8 cellular contexts compared by ENCODE assay signal in the genomic region with DNA sequence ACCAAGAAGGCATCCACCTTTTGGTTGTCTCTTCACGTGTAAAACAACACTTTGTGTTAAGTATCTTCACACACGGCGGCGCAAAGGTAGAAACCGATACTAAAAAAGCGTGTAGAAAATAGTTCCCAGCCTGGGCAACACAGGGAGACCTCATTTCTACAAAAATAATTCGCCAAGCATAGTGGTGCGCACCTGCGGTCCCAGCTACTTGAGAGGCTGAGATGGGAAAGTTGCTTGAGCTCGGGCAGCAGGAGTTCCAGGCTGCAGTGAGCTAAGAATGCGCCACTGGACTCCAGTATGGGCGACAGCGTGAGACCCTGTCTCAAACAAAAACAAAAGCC. TPM values are rescaled to one million over a fixed set of nuclear protein-coding genes. Genes with fewer than 3 reads are reported as not detected.
DNase-seq lines count a peak whose midpoint lies in the region; ATAC-seq and TF ChIP-seq lines count a peak whose summit lies in the region.

No MANE protein-coding gene starts in this region.

- H3K27me3 ChIP-seq in CD8-positive, alpha-beta memory T cell (ENCODE audit: insufficient read depth, low read length, poor library complexity, severe bottlenecking): no peaks in the 10 kb centered on the region
- no peaks in the 10 kb centered on the region for H3K27me3 ChIP-seq in MG63

- peaks cover 37 to 47% (median 46%) of the 10 kb centered on the region in 3 donors for H3K4me1 Mint-ChIP-seq in CD8-positive, alpha-beta memory T cell
- H3K4me1 Mint-ChIP-seq in endothelial cell (ENCODE audit: unreplicated experiment) (peaks cover 23% of the 10 kb centered on the region), osteocyte (ENCODE audit: unreplicated experiment) (peaks cover 22% of the 10 kb centered on the region)

- no peaks in the 10 kb centered on the region for H3K9me3 ChIP-seq in CD8-positive, alpha-beta memory T cell (ENCODE audit: low read length)
- H3K9me3 ChIP-seq in MG63: no peaks in the 10 kb centered on the region

- H3K27me3 Mint-ChIP-seq in CD8-positive, alpha-beta memory T cell: peaks cover 0 to 5% of the 10 kb centered on the region in 2 donors
- H3K27me3 Mint-ChIP-seq in endothelial cell (ENCODE audit: unreplicated experiment): peaks cover 4% of the 10 kb centered on the region
- no peaks in the 10 kb centered on the region for H3K27me3 Mint-ChIP-seq in osteocyte (ENCODE audit: unreplicated experiment)

- no peak for TF ChIP-seq CTCF in endothelial cell (IDR thresholded peaks at IDR 0.05; ENCODE audit: unreplicated experiment)
- no peak for TF ChIP-seq CTCF in osteocyte (IDR thresholded peaks at IDR 0.05)

- peak overlapping the region; percentile 93 to 100 (median 99) for H3K27ac Mint-ChIP-seq in CD8-positive, alpha-beta memory T cell
- H3K27ac Mint-ChIP-seq in endothelial cell (ENCODE audit: unreplicated experiment): peak overlapping the region; percentile 71
- H3K27ac Mint-ChIP-seq in osteocyte (ENCODE audit: unreplicated experiment): peak overlapping the region; percentile 97

- peaks cover 38% of the 10 kb centered on the region for H3K4me1 ChIP-seq in CD8-positive, alpha-beta memory T cell (ENCODE audit: insufficient read depth, low read length)

- peaks cover 0 to 2% (median 0%) of the 10 kb centered on the region in 5 donors for H3K9me3 Mint-ChIP-seq in CD8-positive, alpha-beta memory T cell
- H3K9me3 Mint-ChIP-seq in endothelial cell (ENCODE audit: unreplicated experiment) (no peaks in the 10 kb centered on the region), osteocyte (ENCODE audit: unreplicated experiment) (no peaks in the 10 kb centered on the region)

- peak; percentile 15 for ATAC-seq in GM21786 (IDR thresholded peaks at IDR 0.05; ENCODE audit: unreplicated experiment)

- POLR2A ChIA-PET in CD8-positive, alpha-beta memory T cell (lab: Charles Lee): interaction anchor here (0.6 to 4.7 kb wide), 10 partner anchors 28 to 1227 kb away, joined by 3 to 171 read pairs (median 4); a partner anchor contains a TSS

- DNase-seq in CD8-positive, alpha-beta memory T cell: no peak
- DNase-seq in MG63 (no peak), endothelial cell (ENCODE audit: low spot score) (no peak), osteocyte (ENCODE audit: extremely low spot score, unreplicated experiment) (no peak), DMS 273 treated with DMSO at 0.1 percent for 48 hours (lab: John Stamatoyannopoulos, UW) (no peak), NCI-H82 treated with DMSO at 0.1 percent for 48 hours (lab: John Stamatoyannopoulos, UW; ENCODE audit: unreplicated experiment) (no peak), NCI-H2196 treated with DMSO at 0.1 percent for 48 hours (lab: John Stamatoyannopoulos, UW; ENCODE audit: unreplicated experiment) (no peak)

- CTCF ChIA-PET in CD8-positive, alpha-beta memory T cell (lab: Charles Lee): interaction anchor here (0.7 to 4.8 kb wide), 10 partner anchors 10 to 266 kb away, joined by 3 to 36 read pairs (median 7); a partner anchor contains a TSS

- H3K27ac ChIP-seq in CD8-positive, alpha-beta memory T cell (ENCODE audit: low read depth, low read length): peak overlapping the region; percentile 99

- H3K36me3 ChIP-seq in CD8-positive, alpha-beta memory T cell (ENCODE audit: insufficient read depth, low read length): no peaks in the 10 kb centered on the region
- H3K36me3 ChIP-seq in MG63: peaks cover 2% of the 10 kb centered on the region

- peak overlapping the region; percentile 91 to 99 (median 97) for H3K4me3 Mint-ChIP-seq in CD8-positive, alpha-beta memory T cell
- H3K4me3 Mint-ChIP-seq in endothelial cell (ENCODE audit: unreplicated experiment) (peak overlapping the region; percentile 96), osteocyte (ENCODE audit: unreplicated experiment) (peak overlapping the region; percentile 88)

- peaks cover 0 to 36% (median 5%) of the 10 kb centered on the region in 3 donors for H3K36me3 Mint-ChIP-seq in CD8-positive, alpha-beta memory T cell
- H3K36me3 Mint-ChIP-seq in endothelial cell (ENCODE audit: low read depth, unreplicated experiment) (no peaks in the 10 kb centered on the region), osteocyte (ENCODE audit: unreplicated experiment) (no peaks in the 10 kb centered on the region)

- H3K4me3 ChIP-seq in CD8-positive, alpha-beta memory T cell (ENCODE audit: low read length): peak overlapping the region; percentile 97
- peak overlapping the region; percentile 89 for H3K4me3 ChIP-seq in MG63

RNA-seq across cellular contexts. Expression of a gene that starts 0.6 kb away (rescaled TPM):
- total RNA-seq in CD8-positive, alpha-beta memory T cell: 10 to 100 TPM; 48.0 to 48.8 TPM
- polyA plus RNA-seq in CD8-positive, alpha-beta memory T cell: 60.3 TPM
- total RNA-seq in MG63 (2014; rRNA removed; shearing (Covaris generic); ENCODE audit: low replicate concordance): 33.2 and 89.9 TPM in 2 replicates
- total RNA-seq in endothelial cell (ENCODE audit: unreplicated experiment) (43.8 TPM), osteocyte (48.9 and 52.1 TPM in 2 replicates)

RNA-seq across cellular contexts. Expression of a gene that starts 46.3 kb away (rescaled TPM):
- total RNA-seq in CD8-positive, alpha-beta memory T cell: 10 to 100 TPM; 14.6 to 16.0 TPM
- polyA plus RNA-seq in CD8-positive, alpha-beta memory T cell: 14.2 TPM
- 11.3 and 12.8 TPM in 2 replicates for total RNA-seq in MG63 (2014; rRNA removed; shearing (Covaris generic); ENCODE audit: low replicate concordance)
- total RNA-seq in endothelial cell (ENCODE audit: unreplicated experiment) (16.6 TPM), osteocyte (30.3 and 30.7 TPM in 2 replicates)

RNA-seq across cellular contexts. Expression of a gene that starts 46.5 kb away (rescaled TPM):
- 10 to 100 TPM; 13.5 to 15.8 TPM for total RNA-seq in CD8-positive, alpha-beta memory T cell
- polyA plus RNA-seq in CD8-positive, alpha-beta memory T cell: 2.5 TPM
- total RNA-seq in MG63 (2014; rRNA removed; shearing (Covaris generic); ENCODE audit: low replicate concordance): 17.5 and 18.9 TPM in 2 replicates
- total RNA-seq in endothelial cell (ENCODE audit: unreplicated experiment) (15.2 TPM), osteocyte (32.9 and 33.5 TPM in 2 replicates)
